In the genomic region with DNA sequence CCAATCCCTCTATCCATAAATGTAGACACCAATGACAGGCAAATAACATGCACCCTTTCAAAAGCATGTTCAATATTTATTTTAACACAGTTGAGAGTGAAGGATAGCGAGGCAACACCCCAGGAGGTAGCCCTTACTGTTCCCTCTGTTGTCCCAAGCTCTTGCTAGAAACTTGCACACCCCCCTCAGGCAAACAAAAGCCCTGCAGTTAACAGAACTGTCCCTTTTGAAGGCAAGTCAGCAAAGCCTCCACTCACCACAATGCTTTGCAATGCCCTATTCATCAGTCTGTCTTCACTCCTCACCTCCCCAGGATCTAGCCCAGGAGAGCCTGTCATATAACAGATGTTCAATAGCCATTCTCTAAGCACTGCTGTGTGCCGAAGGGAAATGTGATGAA, we compare ENCODE assay signal across 11 cellular contexts. TPM values are rescaled to one million over a fixed set of nuclear protein-coding genes. Genes with fewer than 3 reads are reported as not detected.
DNase-seq lines count a peak whose midpoint lies in the region; ATAC-seq and TF ChIP-seq lines count a peak whose summit lies in the region.
"Had no signal": no experiment of that assay in that cellular context is flagged by ENCODE, and none has a peak within 500 bp of the region (broad histone marks: within the 10 kb centered on the region; RNA-seq: fewer than 3 reads in every experiment).

No MANE protein-coding gene starts in this region.

- no peaks in the 10 kb centered on the region for H3K36me3 ChIP-seq in SK-N-SH (replicated peaks in 1 of 2; ENCODE audit: control insufficient read depth in 1 of 2, insufficient read depth in 2 of 2, low read length in 1 of 2)
- H3K36me3 ChIP-seq in osteoblast (ENCODE audit: insufficient read depth, low read length): no peaks in the 10 kb centered on the region

- 50% methylated on average over 2 of the region's 2 CpGs for WGBS in SK-N-SH (ENCODE audit: low lambda C conversion rate)

- H3K9me3 ChIP-seq in SK-N-SH (no peaks in the 10 kb centered on the region), osteoblast (ENCODE audit: low read depth, low read length) (no peaks in the 10 kb centered on the region)

- H3K4me1 ChIP-seq in SK-N-SH (ENCODE audit: control insufficient read depth in 1 of 2, insufficient read depth in 2 of 2, low read depth in 1 of 2, low read length in 1 of 2) (peaks cover 3 to 7% of the 10 kb centered on the region in 2 experiments; a peak in 3 of 4 replicates), osteoblast (ENCODE audit: insufficient read depth, low read length) (peaks cover 6% of the 10 kb centered on the region)

- H3K27ac ChIP-seq in SK-N-SH (ENCODE audit: low read depth in 2 of 2, low read length in 1 of 2): no peak overlapping the region
- H3K27ac ChIP-seq in osteoblast (ENCODE audit: low read depth, low read length): no peak overlapping the region

- no peak for TF ChIP-seq EP300 in SK-N-SH (IDR thresholded peaks at IDR 0.05; ENCODE audit: borderline replicate concordance in 1 of 2, low read depth in 1 of 2, low read length in 1 of 2)

- CTCF ChIA-PET in SK-N-SH (lab: Yijun Ruan, JAX): interaction anchor here (1.2 to 2.3 kb wide), 4 partner anchors 10 to 189 kb away, joined by 3 to 14 read pairs (median 4); no protein-coding TSS in a partner anchor

- no peaks in the 10 kb centered on the region for H3F3A ChIP-seq in SK-N-SH (replicated peaks; ENCODE audit: insufficient read depth)

- POLR2A ChIA-PET in SK-N-SH (lab: Yijun Ruan, JAX): no interaction called here

- no peak for ATAC-seq in SK-N-SH treated with all-trans-retinoic acid at 6 μM for 48 hours
- ATAC-seq: activated T-cell treated with anti-CD3 and anti-CD28 coated beads, Interleukin-2, amount 50 U/mL, for 4 hours had no signal

- peak; percentile 25; the same call in 1 of the 2 replicates for TF ChIP-seq RAD21 in SK-N-SH (IDR thresholded peaks at IDR 0.05; ENCODE audit: low read length)

- H3K27me3 ChIP-seq in SK-N-SH (ENCODE audit: insufficient read depth): no peaks in the 10 kb centered on the region
- peaks cover 4% of the 10 kb centered on the region for H3K27me3 ChIP-seq in osteoblast (ENCODE audit: insufficient read depth, low read length)

- H2AFZ ChIP-seq in SK-N-SH (ENCODE audit: low read depth): no peak overlapping the region
- H2AFZ ChIP-seq in osteoblast (ENCODE audit: low read length): no peak overlapping the region

- no peaks in the 10 kb centered on the region for H4K20me1 ChIP-seq in SK-N-SH (ENCODE audit: insufficient read depth)
- H4K20me1 ChIP-seq in osteoblast (ENCODE audit: insufficient read depth, low read length): no peaks in the 10 kb centered on the region

- H3K79me2 ChIP-seq in SK-N-SH (ENCODE audit: insufficient read depth) (peaks cover 14% of the 10 kb centered on the region), osteoblast (ENCODE audit: insufficient read depth, low read length) (peaks cover 15% of the 10 kb centered on the region)

- no peaks in the 10 kb centered on the region for H3K9me2 ChIP-seq in SK-N-SH

- no peak overlapping the region for H3K4me2 ChIP-seq in SK-N-SH
- no peak overlapping the region for H3K4me2 ChIP-seq in osteoblast (ENCODE audit: insufficient read depth, low read length)

- no peak overlapping the region for H3K9ac ChIP-seq in SK-N-SH

- no peak; the same call in 1 of the 2 replicates for TF ChIP-seq CTCF in SK-N-SH (IDR thresholded peaks at IDR 0.05)
- peak; percentile 28 for TF ChIP-seq CTCF in osteoblast (IDR thresholded peaks at IDR 0.05; ENCODE audit: extremely low read depth, low read depth, low read length)

- H3K4me3 ChIP-seq in SK-N-SH (ENCODE audit: low read depth in 2 of 2, low read length in 1 of 2) (no peak overlapping the region), osteoblast (ENCODE audit: insufficient read depth, low read length) (no peak overlapping the region)
- no peak overlapping the region for H3K4me3 ChIP-seq in Jurkat, Clone E6-1 (ENCODE audit: low read length)

- DNase-seq in SK-N-SH: no peak
- peak; percentile 35 for DNase-seq in Jurkat, Clone E6-1 (ENCODE audit: low read depth, low spot score)
- peak; percentile 9 for DNase-seq in amniotic epithelial cell (ENCODE audit: low read depth)
- no peak for DNase-seq in osteoblast (ENCODE audit: insufficient read length, low spot score, missing footprints)
- DNase-seq in DMS79 treated with DMSO at 0.1 percent for 48 hours (lab: John Stamatoyannopoulos, UW): no peak
- DNase-seq in stimulated activated CD4-positive, alpha-beta T cell treated with anti-CD3 and anti-CD28 coated beads, Interleukin-4, amount 100 ng/mL, for 24 hours: no peak
- DNase-seq in GM19240 (ENCODE audit: insufficient read length, low spot score): no peak
- DNase-seq: activated T-cell treated with anti-CD3 and anti-CD28 coated beads, Interleukin-2, amount 50 U/mL, for 4 hours; head of caudate nucleus; NCI-H2029 had no signal

TF ChIP-seq in SK-N-SH, 30 proteins besides CTCF, POLR2A, EP300 and RAD21 (continues in another document):
- TF ChIP-seq RCOR1 (IDR thresholded peaks at IDR 0.05; ENCODE audit: low read length) (no peak), TEAD4 (IDR thresholded peaks at IDR 0.05; ENCODE audit: borderline replicate concordance, insufficient read depth) (no peak)
- TF ChIP-seq, protein P1, sequence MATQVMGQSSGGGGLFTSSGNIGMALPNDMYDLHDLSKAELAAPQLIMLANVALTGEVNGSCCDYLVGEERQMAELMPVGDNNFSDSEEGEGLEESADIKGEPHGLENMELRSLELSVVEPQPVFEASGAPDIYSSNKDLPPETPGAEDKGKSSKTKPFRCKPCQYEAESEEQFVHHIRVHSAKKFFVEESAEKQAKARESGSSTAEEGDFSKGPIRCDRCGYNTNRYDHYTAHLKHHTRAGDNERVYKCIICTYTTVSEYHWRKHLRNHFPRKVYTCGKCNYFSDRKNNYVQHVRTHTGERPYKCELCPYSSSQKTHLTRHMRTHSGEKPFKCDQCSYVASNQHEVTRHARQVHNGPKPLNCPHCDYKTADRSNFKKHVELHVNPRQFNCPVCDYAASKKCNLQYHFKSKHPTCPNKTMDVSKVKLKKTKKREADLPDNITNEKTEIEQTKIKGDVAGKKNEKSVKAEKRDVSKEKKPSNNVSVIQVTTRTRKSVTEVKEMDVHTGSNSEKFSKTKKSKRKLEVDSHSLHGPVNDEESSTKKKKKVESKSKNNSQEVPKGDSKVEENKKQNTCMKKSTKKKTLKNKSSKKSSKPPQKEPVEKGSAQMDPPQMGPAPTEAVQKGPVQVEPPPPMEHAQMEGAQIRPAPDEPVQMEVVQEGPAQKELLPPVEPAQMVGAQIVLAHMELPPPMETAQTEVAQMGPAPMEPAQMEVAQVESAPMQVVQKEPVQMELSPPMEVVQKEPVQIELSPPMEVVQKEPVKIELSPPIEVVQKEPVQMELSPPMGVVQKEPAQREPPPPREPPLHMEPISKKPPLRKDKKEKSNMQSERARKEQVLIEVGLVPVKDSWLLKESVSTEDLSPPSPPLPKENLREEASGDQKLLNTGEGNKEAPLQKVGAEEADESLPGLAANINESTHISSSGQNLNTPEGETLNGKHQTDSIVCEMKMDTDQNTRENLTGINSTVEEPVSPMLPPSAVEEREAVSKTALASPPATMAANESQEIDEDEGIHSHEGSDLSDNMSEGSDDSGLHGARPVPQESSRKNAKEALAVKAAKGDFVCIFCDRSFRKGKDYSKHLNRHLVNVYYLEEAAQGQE (IDR thresholded peaks at IDR 0.05; ENCODE audit: low read depth, low read length): no peak

TF ChIP-seq in SK-N-SH treated with all-trans-retinoic acid at 6 μM for 48 hours, 23 proteins besides CTCF, POLR2A, EP300 and RAD21 (continues in another document):
- TF ChIP-seq RARB (CRISPR knock-in tag; IDR thresholded peaks at IDR 0.05) (no peak), ZFP30 (CRISPR knock-in tag; IDR thresholded peaks at IDR 0.05) (no peak), OSR1 (CRISPR knock-in tag; IDR thresholded peaks at IDR 0.05) (no peak), ZFP3 (CRISPR knock-in tag; IDR thresholded peaks at IDR 0.05) (no peak), ISL1 (CRISPR knock-in tag; IDR thresholded peaks at IDR 0.05) (no peak), ZNF70 (CRISPR knock-in tag; IDR thresholded peaks at IDR 0.05) (no peak), TCF4 (CRISPR knock-in tag; IDR thresholded peaks at IDR 0.05; ENCODE audit: borderline replicate concordance) (no peak)
- TF ChIP-seq, protein P2, sequence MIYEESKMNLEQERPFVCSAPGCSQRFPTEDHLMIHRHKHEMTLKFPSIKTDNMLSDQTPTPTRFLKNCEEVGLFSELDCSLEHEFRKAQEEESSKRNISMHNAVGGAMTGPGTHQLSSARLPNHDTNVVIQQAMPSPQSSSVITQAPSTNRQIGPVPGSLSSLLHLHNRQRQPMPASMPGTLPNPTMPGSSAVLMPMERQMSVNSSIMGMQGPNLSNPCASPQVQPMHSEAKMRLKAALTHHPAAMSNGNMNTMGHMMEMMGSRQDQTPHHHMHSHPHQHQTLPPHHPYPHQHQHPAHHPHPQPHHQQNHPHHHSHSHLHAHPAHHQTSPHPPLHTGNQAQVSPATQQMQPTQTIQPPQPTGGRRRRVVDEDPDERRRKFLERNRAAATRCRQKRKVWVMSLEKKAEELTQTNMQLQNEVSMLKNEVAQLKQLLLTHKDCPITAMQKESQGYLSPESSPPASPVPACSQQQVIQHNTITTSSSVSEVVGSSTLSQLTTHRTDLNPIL (CRISPR knock-in tag; IDR thresholded peaks at IDR 0.05; ENCODE audit: low read depth): no peak
- TF ChIP-seq, protein P3, sequence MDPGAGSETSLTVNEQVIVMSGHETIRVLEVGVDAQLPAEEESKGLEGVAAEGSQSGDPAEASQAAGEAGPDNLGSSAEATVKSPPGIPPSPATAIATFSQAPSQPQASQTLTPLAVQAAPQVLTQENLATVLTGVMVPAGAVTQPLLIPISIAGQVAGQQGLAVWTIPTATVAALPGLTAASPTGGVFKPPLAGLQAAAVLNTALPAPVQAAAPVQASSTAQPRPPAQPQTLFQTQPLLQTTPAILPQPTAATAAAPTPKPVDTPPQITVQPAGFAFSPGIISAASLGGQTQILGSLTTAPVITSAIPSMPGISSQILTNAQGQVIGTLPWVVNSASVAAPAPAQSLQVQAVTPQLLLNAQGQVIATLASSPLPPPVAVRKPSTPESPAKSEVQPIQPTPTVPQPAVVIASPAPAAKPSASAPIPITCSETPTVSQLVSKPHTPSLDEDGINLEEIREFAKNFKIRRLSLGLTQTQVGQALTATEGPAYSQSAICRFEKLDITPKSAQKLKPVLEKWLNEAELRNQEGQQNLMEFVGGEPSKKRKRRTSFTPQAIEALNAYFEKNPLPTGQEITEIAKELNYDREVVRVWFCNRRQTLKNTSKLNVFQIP (CRISPR knock-in tag; IDR thresholded peaks at IDR 0.05; ENCODE audit: borderline replicate concordance, low read depth): no peak

RNA-seq across cellular contexts. Expression of gene CNEP1R1, which starts 3.5 kb away (rescaled TPM):
- 19.2 and 21.6 TPM in 2 replicates for polyA plus RNA-seq in SK-N-SH (2012; rRNA removed)
- polyA plus RNA-seq in SK-N-SH (2012; cell fraction: cytosol; rRNA removed): 22.5 and 26.6 TPM in 2 replicates
- 13.6 and 27.7 TPM in 2 replicates for polyA plus RNA-seq in SK-N-SH (2012; cell fraction: nucleus; rRNA removed)
- 15.0 TPM for polyA plus RNA-seq in Jurkat, Clone E6-1 (2012; ENCODE audit: insufficient read depth, insufficient read length)
- total RNA-seq in osteoblast: 27.1 and 30.1 TPM in 2 replicates

RNA-seq across cellular contexts. Expression of gene HEATR3, which starts 44.3 kb away (rescaled TPM):
- 10.1 and 12.9 TPM in 2 replicates for polyA plus RNA-seq in SK-N-SH (2012; rRNA removed)
- polyA plus RNA-seq in SK-N-SH (2012; cell fraction: cytosol; rRNA removed): 8.2 and 9.1 TPM in 2 replicates
- polyA plus RNA-seq in SK-N-SH (2012; cell fraction: nucleus; rRNA removed): 21.4 and 33.1 TPM in 2 replicates
- polyA plus RNA-seq in Jurkat, Clone E6-1 (2012; ENCODE audit: insufficient read depth, insufficient read length): 32.6 TPM
- 19.5 and 20.6 TPM in 2 replicates for total RNA-seq in osteoblast

Comparison
In these comparisons a context has a peak if more than half of its experiments do, and no peak if none do; other contexts are left out.
1. DNase-seq: peak in Jurkat, Clone E6-1 (single experiment) and amniotic epithelial cell (single experiment); none in SK-N-SH (single experiment), osteoblast (single experiment), DMS79 treated with DMSO at 0.1 percent for 48 hours (single experiment), stimulated activated CD4-positive, alpha-beta T cell treated with anti-CD3 and anti-CD28 coated beads, Interleukin-4, amount 100 ng/mL, for 24 hours (single experiment) and GM19240 (single experiment).